15 cellular contexts compared by ENCODE assay signal in the genomic region with DNA sequence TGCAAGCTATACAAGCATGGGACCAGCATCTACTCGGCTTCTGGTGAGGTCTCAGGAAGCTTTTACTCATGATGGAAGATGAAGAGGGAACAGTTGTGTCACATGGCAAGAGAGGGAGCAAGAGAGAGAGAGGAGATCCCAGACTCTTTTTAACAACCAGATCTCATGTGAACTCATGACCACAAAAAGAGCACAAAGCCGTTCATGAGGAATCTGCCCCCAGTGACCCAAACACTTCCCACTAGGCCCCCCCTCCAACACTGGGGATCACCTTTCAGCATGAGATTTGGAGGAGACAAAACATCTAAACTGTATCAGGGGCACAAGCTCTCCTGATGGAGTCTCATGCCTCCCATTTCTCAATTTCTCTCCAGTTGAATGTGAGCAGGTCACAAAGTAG. TPM values are rescaled to one million over a fixed set of nuclear protein-coding genes. Genes with fewer than 3 reads are reported as not detected.
DNase-seq lines count a peak whose midpoint lies in the region; ATAC-seq and TF ChIP-seq lines count a peak whose summit lies in the region.
"Had no signal": no experiment of that assay in that cellular context is flagged by ENCODE, and none has a peak within 500 bp of the region (broad histone marks: within the 10 kb centered on the region; RNA-seq: fewer than 3 reads in every experiment).

No MANE protein-coding gene starts in this region.

- H3K36me3 ChIP-seq in osteoblast (ENCODE audit: insufficient read depth, low read length) (no peaks in the 10 kb centered on the region), neural progenitor cell (no peaks in the 10 kb centered on the region)

- no peaks in the 10 kb centered on the region for H3K4me1 Mint-ChIP-seq in stimulated activated memory B cell treated with anti-CD40 and anti-IgM and Interleukin-4, amounts not matched to agents 10 μg/mL and 1 μg/mL and 100 μg/mL, for 72 hours
- H3K4me1 Mint-ChIP-seq in effector memory CD8-positive, alpha-beta T cell (ENCODE audit: low read depth in 2 of 2): no peaks in the 10 kb centered on the region
- H3K4me1 Mint-ChIP-seq in neural progenitor cell: no peaks in the 10 kb centered on the region
- H3K4me1 Mint-ChIP-seq: B cell; CD4-positive, CD25-positive, alpha-beta regulatory T cell; IgD-negative memory B cell had no signal

- H3F3A ChIP-seq in neural progenitor cell (ENCODE audit: low read depth): no peaks in the 10 kb centered on the region

- H3K36me3 Mint-ChIP-seq in stimulated activated memory B cell treated with anti-CD40 and anti-IgM and Interleukin-4, amounts not matched to agents 10 μg/mL and 1 μg/mL and 100 μg/mL, for 72 hours: no peaks in the 10 kb centered on the region
- no peaks in the 10 kb centered on the region for H3K36me3 Mint-ChIP-seq in effector memory CD8-positive, alpha-beta T cell (ENCODE audit: insufficient read depth)
- no peaks in the 10 kb centered on the region for H3K36me3 Mint-ChIP-seq in neural progenitor cell
- H3K36me3 Mint-ChIP-seq: CD4-positive, CD25-positive, alpha-beta regulatory T cell; IgD-negative memory B cell had no signal

- H3K9ac ChIP-seq in neural progenitor cell: no peak overlapping the region

- H3K27me3 ChIP-seq in osteoblast (ENCODE audit: insufficient read depth, low read length) (no peaks in the 10 kb centered on the region), neural progenitor cell (no peaks in the 10 kb centered on the region)

- no peaks in the 10 kb centered on the region for H4K20me1 ChIP-seq in osteoblast (ENCODE audit: insufficient read depth, low read length)
- H4K20me1 ChIP-seq in neural progenitor cell (ENCODE audit: low read depth): no peaks in the 10 kb centered on the region

- no peak overlapping the region for H3K4me3 Mint-ChIP-seq in stimulated activated memory B cell treated with anti-CD40 and anti-IgM and Interleukin-4, amounts not matched to agents 10 μg/mL and 1 μg/mL and 100 μg/mL, for 72 hours
- H3K4me3 Mint-ChIP-seq in effector memory CD8-positive, alpha-beta T cell: no peak overlapping the region
- no peak overlapping the region for H3K4me3 Mint-ChIP-seq in neural progenitor cell
- H3K4me3 Mint-ChIP-seq: B cell; CD4-positive, CD25-positive, alpha-beta regulatory T cell; IgD-negative memory B cell had no signal

- H3K27me3 Mint-ChIP-seq in stimulated activated memory B cell treated with anti-CD40 and anti-IgM and Interleukin-4, amounts not matched to agents 10 μg/mL and 1 μg/mL and 100 μg/mL, for 72 hours: no peaks in the 10 kb centered on the region
- peaks cover 0 to 5% of the 10 kb centered on the region in 2 donors for H3K27me3 Mint-ChIP-seq in effector memory CD8-positive, alpha-beta T cell
- H3K27me3 Mint-ChIP-seq in neural progenitor cell (ENCODE audit: insufficient read depth, low read depth): peaks cover 2% of the 10 kb centered on the region
- H3K27me3 Mint-ChIP-seq: B cell, IgD-negative memory B cell had no signal

- H3K9me3 ChIP-seq in osteoblast (ENCODE audit: low read depth, low read length) (no peaks in the 10 kb centered on the region), neural progenitor cell (ENCODE audit: low read depth) (no peaks in the 10 kb centered on the region)

- peaks cover 19% of the 10 kb centered on the region for H3K4me1 ChIP-seq in osteoblast (ENCODE audit: insufficient read depth, low read length)
- peaks cover 4% of the 10 kb centered on the region for H3K4me1 ChIP-seq in neural progenitor cell

- H3K4me3 ChIP-seq in osteoblast (ENCODE audit: insufficient read depth, low read length): no peak overlapping the region
- no peak overlapping the region for H3K4me3 ChIP-seq in neural progenitor cell

- H3K79me2 ChIP-seq in osteoblast (ENCODE audit: insufficient read depth, low read length) (no peaks in the 10 kb centered on the region), neural progenitor cell (ENCODE audit: low read depth) (no peaks in the 10 kb centered on the region)

- no peak overlapping the region for H3K27ac Mint-ChIP-seq in stimulated activated memory B cell treated with anti-CD40 and anti-IgM and Interleukin-4, amounts not matched to agents 10 μg/mL and 1 μg/mL and 100 μg/mL, for 72 hours
- H3K27ac Mint-ChIP-seq in effector memory CD8-positive, alpha-beta T cell: peak overlapping the region in 1 of 2 donors; percentile 61
- H3K27ac Mint-ChIP-seq in neural progenitor cell: no peak overlapping the region
- H3K27ac Mint-ChIP-seq: B cell; CD4-positive, CD25-positive, alpha-beta regulatory T cell; IgD-negative memory B cell had no signal

- H2AFZ ChIP-seq in osteoblast (ENCODE audit: low read length): peak overlapping the region; percentile 84
- H2AFZ ChIP-seq in neural progenitor cell (replicated peaks): no peak overlapping the region

- no peak for ATAC-seq in stimulated activated memory B cell treated with anti-CD40 and anti-IgM and Interleukin-4, amounts not matched to agents 10 μg/mL and 1 μg/mL and 100 μg/mL, for 72 hours
- no peak for ATAC-seq in effector memory CD8-positive, alpha-beta T cell (replicated peaks)

- TF ChIP-seq CTCF in osteoblast (IDR thresholded peaks at IDR 0.05; ENCODE audit: extremely low read depth, low read depth, low read length) (no peak), neural progenitor cell (IDR thresholded peaks at IDR 0.05) (no peak)

- peak overlapping the region; percentile 34 for H3K4me2 ChIP-seq in osteoblast (ENCODE audit: insufficient read depth, low read length)
- H3K4me2 ChIP-seq in neural progenitor cell: no peak overlapping the region

- DNase-seq in RPMI7951 (ENCODE audit: low read depth): peak; percentile 71
- peak; percentile 2 for DNase-seq in iris pigment epithelial cell (ENCODE audit: low read depth)
- no peak for DNase-seq in osteoblast (ENCODE audit: insufficient read length, low spot score, missing footprints)
- no peak for DNase-seq in activated effector memory CD4-positive, alpha-beta T cell treated with Interleukin-2 at 50 U/mL for 16 hours
- DNase-seq in effector memory CD8-positive, alpha-beta T cell: no peak
- DNase-seq in neural progenitor cell (ENCODE audit: low spot score): no peak
- DNase-seq: CD4-positive, CD25-positive, alpha-beta regulatory T cell; NCI-H1105 treated with DMSO at 0.1 percent for 48 hours; NCI-H1930; NCI-H2171; NCI-H446; NCI-H69 had no signal

- peaks cover 8% of the 10 kb centered on the region for H3K9me3 Mint-ChIP-seq in stimulated activated memory B cell treated with anti-CD40 and anti-IgM and Interleukin-4, amounts not matched to agents 10 μg/mL and 1 μg/mL and 100 μg/mL, for 72 hours
- H3K9me3 Mint-ChIP-seq in effector memory CD8-positive, alpha-beta T cell: no peaks in the 10 kb centered on the region
- H3K9me3 Mint-ChIP-seq in neural progenitor cell: no peaks in the 10 kb centered on the region

- H3K27ac ChIP-seq in osteoblast (ENCODE audit: low read depth, low read length) (peak overlapping the region; percentile 90), neural progenitor cell (no peak overlapping the region)

RNA-seq across cellular contexts. Expression of a gene that starts 38.6 kb away (rescaled TPM):
- 0.96 and 1.4 TPM in 2 replicates for total RNA-seq in RPMI7951 (2014; rRNA removed; shearing (Covaris generic))
- total RNA-seq in osteoblast (6.5 and 7.1 TPM in 2 replicates), neural progenitor cell (ENCODE audit: low replicate concordance) (0.09 TPM in 1 of 2 replicates, not detected in the other)

Comparison
In these comparisons a context has a peak if more than half of its experiments do, and no peak if none do; other contexts are left out.
1. DNase-seq: peak in RPMI7951 (single experiment) and iris pigment epithelial cell (single experiment); none in osteoblast (single experiment), activated effector memory CD4-positive, alpha-beta T cell treated with Interleukin-2 at 50 U/mL for 16 hours (single experiment), effector memory CD8-positive, alpha-beta T cell (0 of 3) and neural progenitor cell (single experiment).